Comparison of ENCODE assay signal across 24 cellular contexts in the genomic region with DNA sequence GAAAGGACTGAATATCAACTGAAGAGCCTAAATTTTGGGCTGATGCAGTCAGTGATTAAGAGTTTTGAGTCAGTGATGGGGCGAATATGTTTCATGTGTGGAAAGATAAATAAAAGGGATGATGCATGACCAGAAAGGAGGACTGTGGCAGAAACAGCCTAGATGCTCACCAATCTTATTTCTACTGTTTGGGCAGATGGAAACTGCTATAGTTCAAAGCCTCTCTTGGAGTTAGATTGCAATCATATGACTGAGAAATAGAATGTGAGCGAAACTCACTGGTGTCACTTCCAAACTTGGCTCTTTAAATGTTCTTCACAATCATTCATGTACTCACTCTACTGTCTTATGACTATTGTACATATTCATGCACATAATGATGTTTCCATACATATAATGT. TPM values are rescaled to one million over a fixed set of nuclear protein-coding genes. Genes with fewer than 3 reads are reported as not detected.
A peak's percentile ranks its signal among the peaks of the same experiment; 100 is the strongest.
DNase-seq lines count a peak whose midpoint lies in the region; ATAC-seq and TF ChIP-seq lines count a peak whose summit lies in the region.
"Had no signal": no experiment of that assay in that cellular context is flagged by ENCODE, and none has a peak within 500 bp of the region (broad histone marks: within the 10 kb centered on the region; RNA-seq: fewer than 3 reads in every experiment).

No MANE protein-coding gene starts in this region.

- no peak overlapping the region for H3K4me3 Mint-ChIP-seq in activated T-cell treated with anti-CD3 and anti-CD28 coated beads, Interleukin-2, amount 50 U/mL, for 72 hours
- no peak overlapping the region for H3K4me3 Mint-ChIP-seq in GM23338
- H3K4me3 Mint-ChIP-seq in activated T-helper 17 cell treated with anti-CD3 and anti-CD28 coated beads, Interleukin-2, amount 50 U/mL, for 72 hours, result no peak overlapping the region
- H3K4me3 Mint-ChIP-seq: CD14-positive monocyte; CD4-positive, alpha-beta memory T cell; CD4-positive, CD25-positive, alpha-beta regulatory T cell; CD8-positive, alpha-beta memory T cell had no signal

- H3K36me3 ChIP-seq in GM23338 (ENCODE audit: insufficient read depth), result no peaks in the 10 kb centered on the region
- H3K36me3 ChIP-seq: BE2C, BLaER1 had no signal

- TF ChIP-seq CTCF in GM23338 (conservative IDR thresholded peaks at IDR 0.05; ENCODE audit: low read depth in 2 of 2), result no peak

- DNase-seq in activated T-cell treated with anti-CD3 and anti-CD28 coated beads, Interleukin-2, amount 50 U/mL, for 72 hours, result no peak
- DNase-seq in activated T-cell treated with anti-CD3 and anti-CD28 coated beads for 4 hours, result no peak
- no peak for DNase-seq in GM23338 (ENCODE audit: low spot score)
- no peak for DNase-seq in AG08395 (ENCODE audit: low spot score)
- no peak for DNase-seq in AG20443 (ENCODE audit: low spot score)
- DNase-seq: 8988T; ACHN; BE2C; C1 segment of cervical spinal cord; CD4-positive, alpha-beta memory T cell; CD4-positive, CD25-positive, alpha-beta regulatory T cell; CD8-positive, alpha-beta memory T cell; COR-L47; DMS 273 treated with DMSO at 0.1 percent for 48 hours; DMS153; DMS53; DMS79; DND-41; EL; GDM1 had no signal

- no peaks in the 10 kb centered on the region for H3K9me3 Mint-ChIP-seq in activated T-cell treated with anti-CD3 and anti-CD28 coated beads, Interleukin-2, amount 50 U/mL, for 72 hours
- H3K9me3 Mint-ChIP-seq in GM23338, result no peaks in the 10 kb centered on the region
- H3K9me3 Mint-ChIP-seq in activated T-helper 17 cell treated with anti-CD3 and anti-CD28 coated beads, Interleukin-2, amount 50 U/mL, for 72 hours, result no peaks in the 10 kb centered on the region
- H3K9me3 Mint-ChIP-seq: CD14-positive monocyte; CD4-positive, alpha-beta memory T cell; CD8-positive, alpha-beta memory T cell had no signal

- H3K4me2 ChIP-seq in GM23338, result no peak overlapping the region
- H3K4me2 ChIP-seq: BLaER1 had no signal

- peak overlapping the region; percentile 12; the same call in 1 of the 2 replicates for H2AFZ ChIP-seq in GM23338

- H3K27ac Mint-ChIP-seq in activated T-cell treated with anti-CD3 and anti-CD28 coated beads, Interleukin-2, amount 50 U/mL, for 72 hours, result no peak overlapping the region
- no peak overlapping the region for H3K27ac Mint-ChIP-seq in GM23338
- no peak overlapping the region for H3K27ac Mint-ChIP-seq in activated T-helper 17 cell treated with anti-CD3 and anti-CD28 coated beads, Interleukin-2, amount 50 U/mL, for 72 hours
- H3K27ac Mint-ChIP-seq: CD14-positive monocyte; CD4-positive, alpha-beta memory T cell; CD4-positive, CD25-positive, alpha-beta regulatory T cell had no signal

- H4K20me1 ChIP-seq in GM23338 (replicated peaks; ENCODE audit: insufficient read depth), result no peaks in the 10 kb centered on the region
- H4K20me1 ChIP-seq: BLaER1 had no signal

- peaks cover 26% of the 10 kb centered on the region for H3K4me1 ChIP-seq in GM23338 (ENCODE audit: insufficient read depth)
- H3K4me1 ChIP-seq: BE2C, BLaER1 had no signal

- peak; percentile 36 to 64 for ATAC-seq in activated T-cell treated with anti-CD3 and anti-CD28 coated beads, Interleukin-2, amount 50 U/mL, for 72 hours (replicated peaks in 1 of 2)
- no peak for ATAC-seq in GM23338
- ATAC-seq in activated T-helper 17 cell treated with anti-CD3 and anti-CD28 coated beads, Interleukin-2, amount 50 U/mL, for 72 hours (replicated peaks), result peak; percentile 35
- ATAC-seq: GM12878 had no signal

- H3K27me3 Mint-ChIP-seq in activated T-cell treated with anti-CD3 and anti-CD28 coated beads, Interleukin-2, amount 50 U/mL, for 72 hours (ENCODE audit: low read depth), result peaks cover 20% of the 10 kb centered on the region
- H3K27me3 Mint-ChIP-seq in GM23338 (ENCODE audit: insufficient read depth, low read depth, poor library complexity), result no peaks in the 10 kb centered on the region
- peaks cover 29% of the 10 kb centered on the region for H3K27me3 Mint-ChIP-seq in activated T-helper 17 cell treated with anti-CD3 and anti-CD28 coated beads, Interleukin-2, amount 50 U/mL, for 72 hours

- H3K4me1 Mint-ChIP-seq in activated T-cell treated with anti-CD3 and anti-CD28 coated beads, Interleukin-2, amount 50 U/mL, for 72 hours (ENCODE audit: low read depth), result no peaks in the 10 kb centered on the region
- peaks cover 22% of the 10 kb centered on the region for H3K4me1 Mint-ChIP-seq in GM23338
- no peaks in the 10 kb centered on the region for H3K4me1 Mint-ChIP-seq in activated T-helper 17 cell treated with anti-CD3 and anti-CD28 coated beads, Interleukin-2, amount 50 U/mL, for 72 hours
- H3K4me1 Mint-ChIP-seq: CD14-positive monocyte; CD4-positive, alpha-beta memory T cell; CD8-positive, alpha-beta memory T cell had no signal

- no peaks in the 10 kb centered on the region for H3K9me2 ChIP-seq in GM23338 (ENCODE audit: insufficient read depth)

- no peaks in the 10 kb centered on the region for H3F3A ChIP-seq in GM23338 (replicated peaks; ENCODE audit: low read depth)

- H3K27ac ChIP-seq in GM23338 (ENCODE audit: low read depth), result no peak overlapping the region
- H3K27ac ChIP-seq: BLaER1 had no signal

- no peaks in the 10 kb centered on the region for H3K27me3 ChIP-seq in GM23338 (ENCODE audit: insufficient read depth)
- H3K27me3 ChIP-seq: BLaER1 had no signal

- no peak overlapping the region for H3K4me3 ChIP-seq in GM23338
- H3K4me3 ChIP-seq: BLaER1, GM12878 had no signal

- H3K36me3 Mint-ChIP-seq in activated T-cell treated with anti-CD3 and anti-CD28 coated beads, Interleukin-2, amount 50 U/mL, for 72 hours (ENCODE audit: insufficient read depth in 2 of 2), result no peaks in the 10 kb centered on the region
- H3K36me3 Mint-ChIP-seq in GM23338 (ENCODE audit: low read depth), result no peaks in the 10 kb centered on the region
- H3K36me3 Mint-ChIP-seq in activated T-helper 17 cell treated with anti-CD3 and anti-CD28 coated beads, Interleukin-2, amount 50 U/mL, for 72 hours (ENCODE audit: low read depth), result no peaks in the 10 kb centered on the region
- H3K36me3 Mint-ChIP-seq: CD14-positive monocyte; CD4-positive, alpha-beta memory T cell; CD4-positive, CD25-positive, alpha-beta regulatory T cell; CD8-positive, alpha-beta memory T cell had no signal

- H3K79me2 ChIP-seq in GM23338 (replicated peaks; ENCODE audit: insufficient read depth), result no peaks in the 10 kb centered on the region

TF ChIP-seq in GM23338, 12 proteins besides CTCF, POLR2A, EP300 and RAD21 (continues in another document):
- no peak for TF ChIP-seq POLR2AphosphoS5 (IDR thresholded peaks at IDR 0.05; ENCODE audit: low read depth)
- TF ChIP-seq CREB1 (CRISPR knock-in tag; IDR thresholded peaks at IDR 0.05; ENCODE audit: low read depth), result no peak
- no peak for TF ChIP-seq EZH2phosphoT487 (IDR thresholded peaks at IDR 0.05; ENCODE audit: unreplicated experiment)
- no peak for TF ChIP-seq JUNB (IDR thresholded peaks at IDR 0.05; ENCODE audit: unreplicated experiment)
- no peak for TF ChIP-seq ZNF114 (CRISPR knock-in tag; IDR thresholded peaks at IDR 0.05)
- TF ChIP-seq, protein P1, sequence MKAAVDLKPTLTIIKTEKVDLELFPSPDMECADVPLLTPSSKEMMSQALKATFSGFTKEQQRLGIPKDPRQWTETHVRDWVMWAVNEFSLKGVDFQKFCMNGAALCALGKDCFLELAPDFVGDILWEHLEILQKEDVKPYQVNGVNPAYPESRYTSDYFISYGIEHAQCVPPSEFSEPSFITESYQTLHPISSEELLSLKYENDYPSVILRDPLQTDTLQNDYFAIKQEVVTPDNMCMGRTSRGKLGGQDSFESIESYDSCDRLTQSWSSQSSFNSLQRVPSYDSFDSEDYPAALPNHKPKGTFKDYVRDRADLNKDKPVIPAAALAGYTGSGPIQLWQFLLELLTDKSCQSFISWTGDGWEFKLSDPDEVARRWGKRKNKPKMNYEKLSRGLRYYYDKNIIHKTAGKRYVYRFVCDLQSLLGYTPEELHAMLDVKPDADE (IDR thresholded peaks at IDR 0.05), result no peak
- TF ChIP-seq ZNF331 (CRISPR knock-in tag; IDR thresholded peaks at IDR 0.05; ENCODE audit: low read depth), result no peak
- no peak for TF ChIP-seq NANOG (IDR thresholded peaks at IDR 0.05; ENCODE audit: borderline replicate concordance)
- no peak for TF ChIP-seq REST (IDR thresholded peaks at IDR 0.05; ENCODE audit: unreplicated experiment)
- no peak for TF ChIP-seq STAT1 (IDR thresholded peaks at IDR 0.05; ENCODE audit: unreplicated experiment)

RNA-seq across cellular contexts. Expression of gene YTHDC1, which starts 35.4 kb away (rescaled TPM):
- 100 to 1,000 TPM in 1 of 2 donors, 10 to 100 TPM in 1; 92.2 to 105 TPM for total RNA-seq in activated T-cell treated with anti-CD3 and anti-CD28 coated beads, Interleukin-2, amount 50 U/mL, for 72 hours
- 67.6 and 72.3 TPM in 2 replicates for total RNA-seq in GM23338 (2014; rRNA removed; shearing (Covaris generic))
- 135 and 144 TPM in 2 replicates for polyA plus RNA-seq in GM23338 (2016; fragmentation: Nextera tagmentation; extraction: Ambion mirVana)
- 10 to 100 TPM; 81.2 to 96.9 TPM for total RNA-seq in activated T-helper 17 cell treated with anti-CD3 and anti-CD28 coated beads, Interleukin-2, amount 50 U/mL, for 72 hours
